25 cellular contexts compared by ENCODE assay signal in the genomic region with DNA sequence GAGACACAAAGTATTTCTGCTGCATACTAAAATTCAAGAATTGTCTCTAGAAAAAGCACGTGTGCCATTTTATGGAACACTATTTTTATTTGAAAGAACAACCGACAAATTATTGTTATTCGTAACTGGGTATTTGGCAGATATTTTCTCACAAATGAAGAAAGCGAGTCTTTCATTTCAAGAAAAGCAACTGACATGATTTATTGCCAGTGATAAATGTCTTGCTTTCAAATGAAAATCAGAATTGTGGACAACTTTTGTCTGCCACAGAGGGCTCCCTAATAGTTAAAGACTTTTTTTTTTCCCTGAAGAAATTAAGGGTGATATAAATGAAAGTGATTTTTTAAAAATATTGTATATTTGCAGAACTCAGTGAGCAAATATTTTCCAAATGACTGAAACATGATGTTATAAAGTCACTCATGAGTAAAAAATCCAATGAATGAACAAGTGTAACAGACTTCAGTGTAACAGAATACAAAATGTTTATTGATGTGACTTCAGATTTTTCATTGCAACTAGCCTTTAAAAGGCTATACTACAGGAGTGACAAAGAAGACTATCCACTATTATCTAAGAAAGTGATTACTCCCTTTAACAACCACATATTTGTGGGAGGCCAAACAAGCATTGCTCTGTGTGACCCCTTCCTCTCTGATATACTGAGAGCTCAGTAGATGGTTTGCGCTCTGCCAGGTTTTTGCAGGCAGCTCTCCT. TPM values are rescaled to one million over a fixed set of nuclear protein-coding genes. Genes with fewer than 3 reads are reported as not detected.
"Had no signal": no experiment of that assay in that cellular context is flagged by ENCODE, and none has a peak within 500 bp of the region (broad histone marks: within the 10 kb centered on the region; RNA-seq: fewer than 3 reads in every experiment).

No MANE protein-coding gene starts in this region.

- ATAC-seq: activated CD4-positive, alpha-beta T cell treated with anti-CD3 and anti-CD28 coated beads for 36 hours; activated T-cell treated with anti-CD3 and anti-CD28 coated beads, Interleukin-2, amount 50 U/mL, for 4 hours; body of pancreas; gastrocnemius medialis; left ventricle myocardium superior; natural killer cell; stimulated activated naive B cell treated with anti-CD40 and anti-IgM and Interleukin-4, amounts not matched to agents 10 μg/mL and 1 μg/mL and 100 μg/mL, for 72 hours had no signal

- DNase-seq: activated B cell treated with CpG ODN at 0.5 μM for 24 hours; activated CD4-positive, alpha-beta T cell treated with anti-CD3 and anti-CD28 coated beads for 36 hours; activated CD4-positive, alpha-beta T cell treated with anti-CD3 and anti-CD28 coated beads, Interleukin-2, amount 50 U/mL, for 4 hours; activated CD8-positive, alpha-beta memory T cell treated with anti-CD3 and anti-CD28 coated beads for 24 hours; activated CD8-positive, alpha-beta memory T cell treated with anti-CD3 and anti-CD28 coated beads, Interleukin-2, amount 50 U/mL, for 4 hours; activated naive CD4-positive, alpha-beta T cell treated with Interleukin-2 at 50 U/mL for 16 hours; activated naive CD8-positive, alpha-beta T cell treated with anti-CD3 and anti-CD28 coated beads, Interleukin-2, amount 10 ng/mL, durations not matched to agents 7 days and 5 days; activated T-cell treated with anti-CD3 and anti-CD28 coated beads, Interleukin-2, amount 50 U/mL, for 4 hours; body of pancreas; effector CD4-positive, alpha-beta T cell; erythroblast; gastrocnemius medialis; hypothalamus; left ventricle myocardium superior; mammary epithelial cell; midbrain; natural killer cell; nucleus accumbens; sigmoid colon; stimulated activated CD4-positive, alpha-beta T cell treated with anti-CD3 and anti-CD28 coated beads, Interleukin-2, amount 100 ng/mL, for 48 hours; stimulated activated CD8-positive, alpha-beta memory T cell treated with anti-CD3 and anti-CD28 coated beads, Interleukin-4, amount 100 ng/mL, for 48 hours; stimulated activated naive B cell treated with anti-CD40 and anti-IgM and Interleukin-4, amounts not matched to agents 10 μg/mL and 1 μg/mL and 100 μg/mL, for 72 hours; testis; uterus had no signal

RNA-seq across cellular contexts. Expression of a gene that starts 49.0 kb away (rescaled TPM):
- total RNA-seq: activated B cell treated with CpG ODN at 0.5 μM for 24 hours; activated CD4-positive, alpha-beta T cell treated with anti-CD3 and anti-CD28 coated beads for 36 hours; activated naive CD8-positive, alpha-beta T cell treated with anti-CD3 and anti-CD28 coated beads, Interleukin-2, amount 10 ng/mL, durations not matched to agents 7 days and 5 days; activated T-cell treated with anti-CD3 and anti-CD28 coated beads, Interleukin-2, amount 50 U/mL, for 4 hours; activated T-helper 2 cell treated with anti-CD3 and anti-CD28 coated beads, Interferon-gamma antibody, Interleukin-2, Interleukin-4, amounts not matched to agents 10 μg/mL and 5 μg/mL and 100 μg/mL, durations not matched to agents 14 hours and 24 hours and 36 hours; natural killer cell had no signal
